Comparison of ENCODE assay signal across 8 cellular contexts in the genomic region with DNA sequence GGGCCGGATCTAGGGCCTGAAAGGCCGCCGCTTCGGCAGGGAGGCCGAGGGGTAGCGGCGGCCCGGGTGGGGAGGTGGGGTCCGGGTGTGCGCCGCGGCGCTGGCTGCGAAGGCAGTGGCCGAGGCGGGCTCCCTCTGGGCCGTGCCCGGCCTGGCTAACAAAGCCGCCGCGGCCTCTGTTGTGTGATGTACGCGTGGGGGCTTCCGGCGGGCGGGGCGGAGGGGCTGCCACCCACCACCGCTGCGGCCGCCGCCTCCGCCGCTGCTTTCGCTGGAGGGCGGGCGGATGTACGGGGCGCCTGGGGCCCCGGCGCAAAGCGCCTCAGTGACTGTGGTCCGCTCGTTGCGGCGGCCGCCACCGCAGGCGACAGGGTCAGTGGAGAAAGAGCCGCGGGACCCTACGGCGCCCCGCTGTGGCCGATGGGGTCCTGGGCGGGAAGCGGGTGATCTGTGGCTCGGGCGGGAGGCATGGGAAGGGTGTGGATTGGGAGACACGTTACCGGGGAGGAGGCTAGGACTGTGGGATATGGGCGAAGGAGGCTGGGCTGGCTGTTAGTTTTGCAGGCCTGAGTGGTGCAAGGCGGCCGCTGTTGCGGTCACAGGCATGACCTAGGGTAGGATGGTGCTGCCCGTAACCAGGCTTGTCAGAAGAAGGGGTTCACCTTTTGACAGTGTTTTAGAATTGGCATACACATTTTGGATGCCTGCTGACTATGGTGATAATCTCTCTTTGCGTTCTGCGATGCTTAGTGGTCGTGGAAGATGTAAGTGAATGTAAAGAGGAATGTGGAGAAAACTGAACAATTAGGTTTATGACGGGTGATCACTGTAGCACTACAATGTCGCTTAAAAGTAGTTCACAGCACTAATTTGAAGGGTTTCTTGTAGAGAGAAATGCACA. TPM values are rescaled to one million over a fixed set of nuclear protein-coding genes. Genes with fewer than 3 reads are reported as not detected.
DNase-seq lines count a peak whose midpoint lies in the region; ATAC-seq and TF ChIP-seq lines count a peak whose summit lies in the region.

No MANE protein-coding gene starts in this region.

- H3K27me3 Mint-ChIP-seq in activated CD4-positive, alpha-beta T cell treated with anti-CD3 and anti-CD28 coated beads, Interleukin-2, amount 10 ng/mL, durations not matched to agents 7 days and 5 days, result no peaks in the 10 kb centered on the region

- H3K9me3 Mint-ChIP-seq in activated CD4-positive, alpha-beta T cell treated with anti-CD3 and anti-CD28 coated beads, Interleukin-2, amount 10 ng/mL, durations not matched to agents 7 days and 5 days, result no peaks in the 10 kb centered on the region

- no peak for TF ChIP-seq POLR2A in lower leg skin (IDR thresholded peaks at IDR 0.05)

- H3K4me3 ChIP-seq in lower leg skin (ENCODE audit: low read depth, poor library complexity, severe bottlenecking), result peak overlapping the region; percentile 86

- peak; percentile 36 for ATAC-seq in HG02763 (IDR thresholded peaks at IDR 0.05; ENCODE audit: unreplicated experiment)

- WGBS in lower leg skin, 2 donors, result 1% methylated on average over 36 to 37 of the region's 70 CpGs

- peaks cover 44% of the 10 kb centered on the region for H3K36me3 Mint-ChIP-seq in activated CD4-positive, alpha-beta T cell treated with anti-CD3 and anti-CD28 coated beads, Interleukin-2, amount 10 ng/mL, durations not matched to agents 7 days and 5 days (ENCODE audit: low read depth)

- H3K4me3 Mint-ChIP-seq in activated CD4-positive, alpha-beta T cell treated with anti-CD3 and anti-CD28 coated beads, Interleukin-2, amount 10 ng/mL, durations not matched to agents 7 days and 5 days, result peak overlapping the region; percentile 94

- TF ChIP-seq CTCF in lower leg skin (IDR thresholded peaks at IDR 0.05), result no peak

- POLR2A ChIA-PET in activated CD4-positive, alpha-beta T cell treated with anti-CD3 and anti-CD28 coated beads, Interleukin-2, amount 10 ng/mL, durations not matched to agents 7 days and 5 days (lab: Charles Lee), result no interaction called here

- H3K4me1 Mint-ChIP-seq in activated CD4-positive, alpha-beta T cell treated with anti-CD3 and anti-CD28 coated beads, Interleukin-2, amount 10 ng/mL, durations not matched to agents 7 days and 5 days, result peaks cover 47% of the 10 kb centered on the region

- H3K27ac Mint-ChIP-seq in activated CD4-positive, alpha-beta T cell treated with anti-CD3 and anti-CD28 coated beads, Interleukin-2, amount 10 ng/mL, durations not matched to agents 7 days and 5 days, result peak overlapping the region; percentile 98

- peak; percentile 73 for DNase-seq in NCI-H748 (lab: John Stamatoyannopoulos, UW; ENCODE audit: unreplicated experiment)
- no peak for DNase-seq in NCI-H748 treated with DMSO at 0.1 percent for 48 hours (lab: John Stamatoyannopoulos, UW)
- DNase-seq in NCI-H1930 (lab: John Stamatoyannopoulos, UW), result peak; percentile 4 to 14
- peak; percentile 60 for DNase-seq in activated CD4-positive, alpha-beta T cell treated with anti-CD3 and anti-CD28 coated beads, Interleukin-2, amount 10 ng/mL, durations not matched to agents 7 days and 5 days
- DNase-seq in dermis blood vessel endothelial cell, result peak; percentile 80
- peak; percentile 68 to 93 for DNase-seq in lower leg skin (ENCODE audit: low spot score in 2 of 2)
- peak; percentile 42 to 44 for DNase-seq in stimulated activated CD4-positive, alpha-beta T cell treated with anti-CD3 and anti-CD28 coated beads, Interleukin-4, amount 100 ng/mL, for 48 hours (ENCODE audit: low read depth in 2 of 2)

- CTCF ChIA-PET in activated CD4-positive, alpha-beta T cell treated with anti-CD3 and anti-CD28 coated beads, Interleukin-2, amount 10 ng/mL, durations not matched to agents 7 days and 5 days (lab: Charles Lee), result no interaction called here

- intact Hi-C loops in lower leg skin (cut with DNase I; ENCODE audit: low total_unique reads), result loop anchor here (10.0 kb wide), 1 partner anchor 52 kb away; a partner anchor contains a TSS

RNA-seq across cellular contexts. Expression of a gene that starts 0.7 kb away (rescaled TPM):
- 100 to 1,000 TPM; 201 to 214 TPM for total RNA-seq in activated CD4-positive, alpha-beta T cell treated with anti-CD3 and anti-CD28 coated beads, Interleukin-2, amount 10 ng/mL, durations not matched to agents 7 days and 5 days
- total RNA-seq in dermis blood vessel endothelial cell (510 and 784 TPM in 2 replicates), lower leg skin (100 to 1,000 TPM in 3 of 4 donors, 10 to 100 TPM in 1; 57.6 to 156 (median 148) TPM)

RNA-seq across cellular contexts. Expression of a gene that starts 52.1 kb away (rescaled TPM):
- total RNA-seq in activated CD4-positive, alpha-beta T cell treated with anti-CD3 and anti-CD28 coated beads, Interleukin-2, amount 10 ng/mL, durations not matched to agents 7 days and 5 days, result 100 to 1,000 TPM; 120 to 142 TPM
- total RNA-seq in dermis blood vessel endothelial cell (75.5 and 84.7 TPM in 2 replicates), lower leg skin (100 to 1,000 TPM in 3 of 4 donors, 10 to 100 TPM in 1; 86.0 to 307 (median 205) TPM)
